ENCODE assay signal across 8 cellular contexts in genomic region chr11:46112961-46113617, GRCh38. TPM values are rescaled to one million over a fixed set of nuclear protein-coding genes. Genes with fewer than 3 reads are reported as not detected.
DNase-seq lines count a peak whose midpoint lies in the region; ATAC-seq, FAIRE-seq and TF ChIP-seq lines count a peak whose summit lies in the region.

No MANE protein-coding gene starts in this region.

- ATAC-seq in HG03175 (IDR thresholded peaks at IDR 0.05; ENCODE audit: unreplicated experiment) (peak; percentile 76), HG02884 (IDR thresholded peaks at IDR 0.05; ENCODE audit: unreplicated experiment) (no peak)

- peak; percentile 61 for DNase-seq in AG20443 (ENCODE audit: low spot score)
- DNase-seq in GM12892 (ENCODE audit: insufficient read length), result no peak
- peak; percentile 40 for DNase-seq in NCI-H82 treated with DMSO at 0.1 percent for 48 hours (lab: John Stamatoyannopoulos, UW; ENCODE audit: unreplicated experiment)
- peak; percentile 40 for DNase-seq in astrocyte of the cerebellum (ENCODE audit: low read depth)
- peak; percentile 55 for DNase-seq in kidney tubule cell (ENCODE audit: low spot score)
- DNase-seq in HK-2 (ENCODE audit: unreplicated experiment), result no peak

- FAIRE-seq in GM12892 (lab: Jason Lieb, UNC), result peak; percentile 88

- no peak for TF ChIP-seq POLR2A in GM12892 (IDR thresholded peaks at IDR 0.05; ENCODE audit: low read depth, low read length)

- no peak overlapping the region for H3K4me3 ChIP-seq in astrocyte of the cerebellum (ENCODE audit: low read depth, low read length)

- in situ Hi-C loops in astrocyte of the cerebellum (cut with HindIII; ENCODE audit: low sequenced_read_pairs), result no loop called here

- no peak for TF ChIP-seq CTCF in astrocyte of the cerebellum (IDR thresholded peaks at IDR 0.05; ENCODE audit: low read depth, low read length, missing control alignments)

RNA-seq across cellular contexts. Expression of gene PHF21A, which starts 8.2 kb away (rescaled TPM):
- 21.3 TPM for polyA plus RNA-seq in GM12892 (2012; ENCODE audit: missing spikeins)

Comparison
In these comparisons a context has a peak if more than half of its experiments do, and no peak if none do; other contexts are left out.
1. DNase-seq: peak in AG20443 (single experiment), NCI-H82 treated with DMSO at 0.1 percent for 48 hours (single experiment), astrocyte of the cerebellum (single experiment) and kidney tubule cell (single experiment); none in GM12892 (single experiment) and HK-2 (single experiment).